In the genomic region with DNA sequence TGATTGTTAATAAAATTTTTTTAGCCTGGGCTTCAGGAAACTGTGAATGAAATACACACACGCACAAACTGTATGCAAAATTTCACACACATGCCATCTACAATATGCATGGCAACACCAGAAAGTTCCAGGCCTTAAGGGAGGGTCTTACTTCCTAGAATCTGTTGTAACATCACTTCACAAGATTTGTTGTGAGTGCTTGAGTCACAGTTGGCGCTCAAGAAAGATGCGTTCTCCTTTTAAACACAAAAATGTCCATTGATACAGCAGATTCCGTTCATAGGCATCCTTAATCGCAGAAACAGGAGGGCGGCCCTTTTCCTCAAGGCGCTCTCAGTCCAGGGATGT, we compare ENCODE assay signal across 8 cellular contexts. TPM values are rescaled to one million over a fixed set of nuclear protein-coding genes. Genes with fewer than 3 reads are reported as not detected.
DNase-seq lines count a peak whose midpoint lies in the region; ATAC-seq and TF ChIP-seq lines count a peak whose summit lies in the region.

No MANE protein-coding gene starts in this region.

- peak overlapping the region; percentile 97 for H3K4me3 Mint-ChIP-seq in memory B cell

- H3K9me3 Mint-ChIP-seq in memory B cell, result no peaks in the 10 kb centered on the region

- 3 to 8% (median 6%) methylated on average over 7 of the region's 7 CpGs for WGBS in heart left ventricle, 4 donors

- no peak for TF ChIP-seq CTCF in heart left ventricle (IDR thresholded peaks at IDR 0.05)
- TF ChIP-seq CTCF in vagina (IDR thresholded peaks at IDR 0.05), result no peak

- DNase-seq in heart left ventricle (no peak), left ventricle myocardium superior (no peak), memory B cell (ENCODE audit: low spot score in 2 of 2) (no peak), vagina (ENCODE audit: extremely low spot score in 2 of 2) (no peak)

- H3K27ac ChIP-seq in heart left ventricle, result peak overlapping the region; percentile 38 to 91 (median 80)
- peak overlapping the region; percentile 88 for H3K27ac ChIP-seq in angular gyrus (ENCODE audit: low read depth, low read length)
- peak overlapping the region; percentile 64 for H3K27ac ChIP-seq in vagina

- H3K4me1 ChIP-seq in heart left ventricle (peaks cover 0 to 53% (median 21%) of the 10 kb centered on the region in 12 donors), vagina (peaks cover 34% of the 10 kb centered on the region)

- TF ChIP-seq POLR2A in heart left ventricle (IDR thresholded peaks at IDR 0.05) (no peak), vagina (IDR thresholded peaks at IDR 0.05) (no peak)

- H3K36me3 ChIP-seq in heart left ventricle (peaks cover 0 to 23% (median 4%) of the 10 kb centered on the region in 9 donors), vagina (no peaks in the 10 kb centered on the region)

- H3K27me3 ChIP-seq in heart left ventricle (no peaks in the 10 kb centered on the region), vagina (no peaks in the 10 kb centered on the region)

- ATAC-seq in heart left ventricle (peak in 1 of 4 donors; percentile 17), left ventricle myocardium superior (no peak), memory B cell (ENCODE audit: low read depth) (no peak), GM21825 (IDR thresholded peaks at IDR 0.05; ENCODE audit: unreplicated experiment) (no peak), HG02763 (IDR thresholded peaks at IDR 0.05; ENCODE audit: unreplicated experiment) (no peak), HG02798 (IDR thresholded peaks at IDR 0.05; ENCODE audit: poor library complexity, unreplicated experiment) (no peak)

- H3K27me3 Mint-ChIP-seq in memory B cell, result no peaks in the 10 kb centered on the region

- H3K9me3 ChIP-seq in heart left ventricle (no peaks in the 10 kb centered on the region), vagina (no peaks in the 10 kb centered on the region)

- H3K4me3 ChIP-seq in heart left ventricle, result peak overlapping the region; percentile 46 to 94 (median 84)
- H3K4me3 ChIP-seq in vagina, result peak overlapping the region; percentile 78

- peaks cover 7% of the 10 kb centered on the region for H3K36me3 Mint-ChIP-seq in memory B cell

- intact Hi-C loops in heart left ventricle (cut with DNase I), result loop anchor here in 8 of 10 donors (1.0 to 5.0 kb wide), 6 partner anchors 61 to 76 kb away; a partner anchor contains a TSS
- intact Hi-C loops in left ventricle myocardium superior (cut with micrococcal nuclease), result loop anchor here (5.0 kb wide), 1 partner anchor 71 kb away; no protein-coding TSS in a partner anchor
- intact Hi-C loops in vagina (cut with DNase I), result loop anchor here (10.0 kb wide), 1 partner anchor 73 kb away; a partner anchor contains a TSS

- H3K27ac Mint-ChIP-seq in memory B cell, result peak overlapping the region; percentile 97

- H3K4me1 Mint-ChIP-seq in memory B cell, result peaks cover 20% of the 10 kb centered on the region

RNA-seq across cellular contexts. Expression of a gene that starts 0.5 kb away (rescaled TPM):
- total RNA-seq in heart left ventricle (100 to 1,000 TPM in 1 of 9 donors, 10 to 100 TPM in 8; 61.9 to 101 (median 86.2) TPM), left ventricle myocardium superior (82.4 TPM), vagina (47.1 TPM)
- 100 to 1,000 TPM in 1 of 2 donors, 10 to 100 TPM in 1; 50.7 to 114 TPM for polyA plus RNA-seq in heart left ventricle

RNA-seq across cellular contexts. Expression of a gene that starts 55.9 kb away (rescaled TPM):
- total RNA-seq in heart left ventricle (1 to 10 TPM in 2 of 9 donors, under 1 TPM in 7; 0.07 to 3.8 (median 0.50) TPM), left ventricle myocardium superior (0.55 TPM), vagina (0.74 TPM)
- under 1 TPM; 0.38 to 0.47 TPM for polyA plus RNA-seq in heart left ventricle

RNA-seq across cellular contexts. Expression of a gene that starts 56.6 kb away (rescaled TPM):
- total RNA-seq in heart left ventricle (under 1 TPM in 1 of 9 donors, not detected in 8; 0.35 TPM), left ventricle myocardium superior (not detected), vagina (not detected)
- polyA plus RNA-seq in heart left ventricle, result not detected
